12 cellular contexts compared by ENCODE assay signal in genomic region chr12:6791931-6792520, GRCh38. TPM values are rescaled to one million over a fixed set of nuclear protein-coding genes. Genes with fewer than 3 reads are reported as not detected.
DNase-seq lines count a peak whose midpoint lies in the region; ATAC-seq, FAIRE-seq and TF ChIP-seq lines count a peak whose summit lies in the region.
"Had no signal": no experiment of that assay in that cellular context is flagged by ENCODE, and none has a peak within 500 bp of the region (broad histone marks: within the 10 kb centered on the region; RNA-seq: fewer than 3 reads in every experiment).

No MANE protein-coding gene starts in this region.

- no peak overlapping the region for H3K14ac ChIP-seq in H1 (ENCODE audit: insufficient read length)

- H3K27ac ChIP-seq in H1 (ENCODE audit: low read depth, low read length), result no peak overlapping the region
- no peak overlapping the region for H3K27ac ChIP-seq in rectal smooth muscle tissue (ENCODE audit: low read depth, low read length)

- FAIRE-seq in GM12891 (lab: Jason Lieb, UNC) (peak; percentile 89), H1 (lab: Jason Lieb, UNC) (no peak)

- no peak overlapping the region for H2AFZ ChIP-seq in H1 (ENCODE audit: low read length)

- no peak for TF ChIP-seq POLR2A in GM12891 (IDR thresholded peaks at IDR 0.05; ENCODE audit: low read depth, low read length)
- no peak for TF ChIP-seq POLR2A in H1 (IDR thresholded peaks at IDR 0.05; ENCODE audit: control extremely low read depth in 1 of 2, low read depth in 2 of 2, low read length in 2 of 2)

- H3K4me1 ChIP-seq in H1 (replicated peaks in 1 of 4; ENCODE audit: control insufficient read depth in 3 of 4, insufficient read depth in 4 of 4, low read length in 3 of 4) (peaks cover 0 to 12% (median under 1%) of the 10 kb centered on the region in 4 experiments; a peak in 3 of 7 replicates), rectal smooth muscle tissue (ENCODE audit: control insufficient read depth, insufficient read depth, low read length) (no peaks in the 10 kb centered on the region)

- no peak for ATAC-seq in HG02588 (IDR thresholded peaks at IDR 0.05; ENCODE audit: unreplicated experiment)

- H2BK5ac ChIP-seq in H1 (ENCODE audit: low read depth, low read length), result no peak overlapping the region

- 0 out of 7 replicates have a peak overlapping the region, but pooled peaks of 1 of the 4 experiments have one; percentile 15 for H3K9ac ChIP-seq in H1 (replicated peaks in 1 of 4; ENCODE audit: extremely low read depth in 1 of 4, low read depth in 3 of 4, low read length in 3 of 4)
- H3K9ac ChIP-seq in rectal smooth muscle tissue (ENCODE audit: low read length), result no peak overlapping the region

- H4K8ac ChIP-seq in H1 (ENCODE audit: extremely low read depth, insufficient read depth, low read length), result peak overlapping the region; percentile 63; the same call in 1 of the 2 replicates

- H4K20me1 ChIP-seq in H1 (replicated peaks in 1 of 2; ENCODE audit: control insufficient read depth in 1 of 2, insufficient read depth in 2 of 2, low read length in 2 of 2), result no peaks in the 10 kb centered on the region

- no peak overlapping the region for H3K4me3 ChIP-seq in H1 (ENCODE audit: extremely low read depth in 1 of 4, insufficient read depth in 2 of 4, low read depth in 3 of 4, low read length in 4 of 4)
- H3K4me3 ChIP-seq in rectal smooth muscle tissue (ENCODE audit: low read length), result peak overlapping the region; percentile 14

- H3K4me2 ChIP-seq in H1 (ENCODE audit: insufficient read depth in 1 of 2, low read depth in 2 of 2, low read length in 2 of 2), result no peak overlapping the region

- TF ChIP-seq RAD21 in H1 (IDR thresholded peaks at IDR 0.05 in 1 of 2, conservative IDR thresholded peaks at IDR 0.05 in 1 of 2; ENCODE audit: low read depth in 2 of 2, low read length in 2 of 2), result no peak

- no peaks in the 10 kb centered on the region for H3K79me1 ChIP-seq in H1 (ENCODE audit: low read depth, low read length)

- H4K91ac ChIP-seq in H1 (replicated peaks; ENCODE audit: insufficient read length, low read length), result no peak overlapping the region

- no peak overlapping the region for H2AK5ac ChIP-seq in H1 (ENCODE audit: low read depth, low read length)

- H3K36me3 ChIP-seq in H1 (ENCODE audit: control insufficient read depth in 2 of 4, insufficient read depth in 4 of 4, low read length in 3 of 4), result no peaks in the 10 kb centered on the region
- H3K36me3 ChIP-seq in rectal smooth muscle tissue (ENCODE audit: control insufficient read depth, insufficient read depth, low read length), result no peaks in the 10 kb centered on the region

- no peak overlapping the region for H3K23ac ChIP-seq in H1 (ENCODE audit: insufficient read length)

- no peaks in the 10 kb centered on the region for H3K79me2 ChIP-seq in H1 (ENCODE audit: control insufficient read depth in 1 of 2, insufficient read depth in 2 of 2, low read length in 2 of 2)

- H2BK20ac ChIP-seq in H1 (ENCODE audit: low read length), result no peak overlapping the region

- CTCF ChIA-PET in H1 (lab: Charles Lee; ENCODE audit: partially characterized antibody), result interaction anchor here (0.8 to 29.6 kb wide), 9 partner anchors 10 to 39 kb away, joined by 3 to 532 read pairs (median 7); partner anchors contain the start of genes GNB3, GPR162, MLF2 and P3H3

- no peak overlapping the region for H3K56ac ChIP-seq in H1 (replicated peaks; ENCODE audit: insufficient read length, low read depth, low read length)

- 0 out of 7 replicates have a peak, but pooled peaks cover 0 to 3% (median 0%) of the 10 kb centered on the region in 4 experiments for H3K27me3 ChIP-seq in H1 (replicated peaks in 1 of 4; ENCODE audit: control insufficient read depth in 3 of 4, extremely low read depth in 1 of 4, insufficient read depth in 3 of 4, low read length in 3 of 4)
- H3K27me3 ChIP-seq in rectal smooth muscle tissue (ENCODE audit: control insufficient read depth, insufficient read depth, low read length), result no peaks in the 10 kb centered on the region

- H3K23me2 ChIP-seq in H1 (ENCODE audit: low read depth, low read length), result no peaks in the 10 kb centered on the region

- intact Hi-C loops in head of caudate nucleus (cut with DNase I), result no loop called here

- no peak overlapping the region for H4K5ac ChIP-seq in H1 (ENCODE audit: insufficient read length, low read depth, low read length)

- WGBS in H1 (ENCODE audit: extremely low coverage in 1 of 2, insufficient coverage in 1 of 2, insufficient read length in 1 of 2, insufficient replicate concordance in 2 of 2, low coverage in 1 of 2, low lambda C conversion rate in 2 of 2, missing lambda C conversion rate in 1 of 2), 2 experiments, result 93% methylated on average over 13 of the region's 13 CpGs; no CpG with 5 or more reads in 1 of the 2 experiments

- H3K4ac ChIP-seq in H1 (replicated peaks; ENCODE audit: insufficient read length, low read depth, low read length), result no peak overlapping the region

- H3K9me3 ChIP-seq in H1 (ENCODE audit: insufficient read depth in 2 of 2, low read depth in 1 of 2, low read length in 1 of 2), result no peaks in the 10 kb centered on the region

- no peak for TF ChIP-seq CTCF in H1 (IDR thresholded peaks at IDR 0.05; ENCODE audit: control extremely low read depth in 1 of 3, insufficient read depth in 1 of 3, low read depth in 1 of 3, low read length in 3 of 3)

- no peak overlapping the region for H2BK12ac ChIP-seq in H1 (ENCODE audit: low read depth, low read length)

- 0 out of 2 replicates have a peak overlapping the region, but pooled peaks have one; percentile 72 for H2BK15ac ChIP-seq in H1 (ENCODE audit: low read length)

- no peak overlapping the region for H2BK120ac ChIP-seq in H1 (replicated peaks; ENCODE audit: low read depth, low read length)

- POLR2A ChIA-PET in H1 (lab: Charles Lee; ENCODE audit: partially characterized antibody), result interaction anchor here (0.7 to 3.1 kb wide), 7 partner anchors 9 to 77 kb away, joined by 3 to 10 read pairs (median 7); partner anchors contain the start of gene GPR162

- DNase-seq in GM12891 (ENCODE audit: insufficient read length, low spot score) (no peak), RPMI8226 (peak; percentile 1), H1 (ENCODE audit: low read depth in 1 of 2, low spot score in 2 of 2) (no peak), NCI-H524 (lab: John Stamatoyannopoulos, UW) (no peak), head of caudate nucleus (no peak), OCI-M1 (lab: John Stamatoyannopoulos, UW) (no peak)
- DNase-seq: NCI-H446; stimulated activated CD4-positive, alpha-beta T cell treated with anti-CD3 and anti-CD28 coated beads, Interleukin-4, amount 100 ng/mL, for 4 hours had no signal

- no peak for TF ChIP-seq EP300 in H1 (IDR thresholded peaks at IDR 0.05; ENCODE audit: borderline replicate concordance in 1 of 2, low read depth in 2 of 2, low read length in 2 of 2)

- H3K18ac ChIP-seq in H1 (ENCODE audit: extremely low read depth, low read length), result no peak overlapping the region

RNA-seq across cellular contexts. Expression of gene CD4, which starts 2.7 kb away (rescaled TPM):
- polyA plus RNA-seq in GM12891 (2012; ENCODE audit: low read depth, missing spikeins), result 15.3 TPM
- total RNA-seq in H1 (2021; fragmentation: NEBNext Ultra II Directional; extraction: Animal tissue kit (Norgen Biotek cat#: 25700)), result 3.2 and 3.4 TPM in 2 replicates
- 5.1 and 5.6 TPM in 2 replicates for polyA plus RNA-seq in H1 (2011; rRNA removed)
- polyA plus RNA-seq in H1 (2011; cell fraction: cytosol; rRNA removed), result 5.1 TPM
- polyA plus RNA-seq in H1 (2011; cell fraction: nucleus; rRNA removed), result 5.1 TPM
- polyA plus RNA-seq in H1 (2012, experiment 1 of 2), result 5.8 to 6.9 TPM (median 6.7 TPM) in 4 replicates
- polyA plus RNA-seq in H1 (2012, experiment 2 of 2), result 4.3 TPM
- polyA plus RNA-seq in H1 (2013, experiment 1 of 2), result 2.7 TPM
- polyA plus RNA-seq in H1 (2013, experiment 2 of 2), result 2.4 TPM
- polyA minus RNA-seq in H1 (2011; rRNA and poly(A)+ RNA removed), result 3.3 and 3.4 TPM in 2 replicates
- polyA minus RNA-seq in H1 (2011; cell fraction: cytosol; rRNA and poly(A)+ RNA removed), result 1.6 TPM
- polyA minus RNA-seq in H1 (2011; cell fraction: nucleus; rRNA and poly(A)+ RNA removed), result 1.8 TPM
- total RNA-seq: lung microvascular endothelial cell had no signal

RNA-seq across cellular contexts. Expression of gene LAG3, which starts 19.7 kb away (rescaled TPM):
- 1.4 TPM for polyA plus RNA-seq in GM12891 (2012; ENCODE audit: low read depth, missing spikeins)
- 2.8 and 3.1 TPM in 2 replicates for total RNA-seq in H1 (2021; fragmentation: NEBNext Ultra II Directional; extraction: Animal tissue kit (Norgen Biotek cat#: 25700))
- 1.1 and 2.5 TPM in 2 replicates for polyA plus RNA-seq in H1 (2011; rRNA removed)
- polyA plus RNA-seq in H1 (2011; cell fraction: cytosol; rRNA removed), result 1.2 TPM
- 6.1 TPM for polyA plus RNA-seq in H1 (2011; cell fraction: nucleus; rRNA removed)
- polyA plus RNA-seq in H1 (2012, experiment 1 of 2), result 1.7 to 3.0 TPM (median 2.8 TPM) in 4 replicates
- 1.4 TPM for polyA plus RNA-seq in H1 (2012, experiment 2 of 2)
- polyA plus RNA-seq in H1 (2013, experiment 1 of 2), result 1.7 TPM
- 1.8 TPM for polyA plus RNA-seq in H1 (2013, experiment 2 of 2)
- 0.29 and 0.47 TPM in 2 replicates for polyA minus RNA-seq in H1 (2011; rRNA and poly(A)+ RNA removed)
- 0.81 TPM for polyA minus RNA-seq in H1 (2011; cell fraction: cytosol; rRNA and poly(A)+ RNA removed)
- 3.6 TPM for polyA minus RNA-seq in H1 (2011; cell fraction: nucleus; rRNA and poly(A)+ RNA removed)

RNA-seq across cellular contexts. Expression of gene PTMS, which starts 25.9 kb away (rescaled TPM):
- 58.6 TPM for polyA plus RNA-seq in GM12891 (2012; ENCODE audit: low read depth, missing spikeins)
- 444 and 486 TPM in 2 replicates for total RNA-seq in H1 (2021; fragmentation: NEBNext Ultra II Directional; extraction: Animal tissue kit (Norgen Biotek cat#: 25700))
- polyA plus RNA-seq in H1 (2011; rRNA removed), result 553 and 999 TPM in 2 replicates
- polyA plus RNA-seq in H1 (2011; cell fraction: cytosol; rRNA removed), result 441 TPM
- 217 TPM for polyA plus RNA-seq in H1 (2011; cell fraction: nucleus; rRNA removed)
- polyA plus RNA-seq in H1 (2012, experiment 1 of 2), result 329 to 587 TPM (median 502 TPM) in 4 replicates
- polyA plus RNA-seq in H1 (2012, experiment 2 of 2), result 566 TPM
- polyA plus RNA-seq in H1 (2013, experiment 1 of 2), result 523 TPM
- 513 TPM for polyA plus RNA-seq in H1 (2013, experiment 2 of 2)
- 35.2 and 58.0 TPM in 2 replicates for polyA minus RNA-seq in H1 (2011; rRNA and poly(A)+ RNA removed)
- polyA minus RNA-seq in H1 (2011; cell fraction: cytosol; rRNA and poly(A)+ RNA removed), result 109 TPM
- polyA minus RNA-seq in H1 (2011; cell fraction: nucleus; rRNA and poly(A)+ RNA removed), result 72.4 TPM

RNA-seq across cellular contexts. Expression of gene GPR162, which starts 29.6 kb away (rescaled TPM):
- 0.18 TPM for polyA plus RNA-seq in GM12891 (2012; ENCODE audit: low read depth, missing spikeins)
- total RNA-seq in H1 (2021; fragmentation: NEBNext Ultra II Directional; extraction: Animal tissue kit (Norgen Biotek cat#: 25700)), result 8.6 and 8.8 TPM in 2 replicates
- 7.3 and 9.5 TPM in 2 replicates for polyA plus RNA-seq in H1 (2011; rRNA removed)
- 7.9 TPM for polyA plus RNA-seq in H1 (2011; cell fraction: cytosol; rRNA removed)
- 22.3 TPM for polyA plus RNA-seq in H1 (2011; cell fraction: nucleus; rRNA removed)
- polyA plus RNA-seq in H1 (2012, experiment 1 of 2), result 7.5 to 9.0 TPM (median 8.8 TPM) in 4 replicates
- 7.7 TPM for polyA plus RNA-seq in H1 (2012, experiment 2 of 2)
- 5.7 TPM for polyA plus RNA-seq in H1 (2013, experiment 1 of 2)
- 6.8 TPM for polyA plus RNA-seq in H1 (2013, experiment 2 of 2)
- polyA minus RNA-seq in H1 (2011; rRNA and poly(A)+ RNA removed), result 4.2 and 4.3 TPM in 2 replicates
- 8.6 TPM for polyA minus RNA-seq in H1 (2011; cell fraction: cytosol; rRNA and poly(A)+ RNA removed)
- polyA minus RNA-seq in H1 (2011; cell fraction: nucleus; rRNA and poly(A)+ RNA removed), result 6.1 TPM
- total RNA-seq: HT-29 had no signal

RNA-seq across cellular contexts. Expression of gene P3H3, which starts 36.2 kb away (rescaled TPM):
- polyA plus RNA-seq in GM12891 (2012; ENCODE audit: low read depth, missing spikeins), result 0.63 TPM
- total RNA-seq in H1 (2021; fragmentation: NEBNext Ultra II Directional; extraction: Animal tissue kit (Norgen Biotek cat#: 25700)), result 42.4 and 43.5 TPM in 2 replicates
- 22.9 and 40.9 TPM in 2 replicates for polyA plus RNA-seq in H1 (2011; rRNA removed)
- polyA plus RNA-seq in H1 (2011; cell fraction: cytosol; rRNA removed), result 34.9 TPM
- polyA plus RNA-seq in H1 (2011; cell fraction: nucleus; rRNA removed), result 89.3 TPM
- polyA plus RNA-seq in H1 (2012, experiment 1 of 2), result 28.7 to 51.3 TPM (median 45.4 TPM) in 4 replicates
- 27.7 TPM for polyA plus RNA-seq in H1 (2012, experiment 2 of 2)
- 33.4 TPM for polyA plus RNA-seq in H1 (2013, experiment 1 of 2)
- polyA plus RNA-seq in H1 (2013, experiment 2 of 2), result 30.6 TPM
- 14.7 and 16.0 TPM in 2 replicates for polyA minus RNA-seq in H1 (2011; rRNA and poly(A)+ RNA removed)
- polyA minus RNA-seq in H1 (2011; cell fraction: cytosol; rRNA and poly(A)+ RNA removed), result 21.8 TPM
- 35.7 TPM for polyA minus RNA-seq in H1 (2011; cell fraction: nucleus; rRNA and poly(A)+ RNA removed)
